Comparison of ENCODE assay signal across 29 cellular contexts in genomic region chr2:186853871-186854435, GRCh38. TPM values are rescaled to one million over a fixed set of nuclear protein-coding genes. Genes with fewer than 3 reads are reported as not detected.
DNase-seq lines count a peak whose midpoint lies in the region; ATAC-seq and TF ChIP-seq lines count a peak whose summit lies in the region.
"Had no signal": no experiment of that assay in that cellular context is flagged by ENCODE, and none has a peak within 500 bp of the region (broad histone marks: within the 10 kb centered on the region; RNA-seq: fewer than 3 reads in every experiment).

No MANE protein-coding gene starts in this region.

- peaks cover 9% of the 10 kb centered on the region for H3K9me3 Mint-ChIP-seq in mesothelial cell of epicardium
- no peaks in the 10 kb centered on the region for H3K9me3 Mint-ChIP-seq in stimulated activated naive B cell treated with anti-CD40 and anti-IgM and Interleukin-4, amounts not matched to agents 10 μg/mL and 1 μg/mL and 100 μg/mL, for 72 hours
- H3K9me3 Mint-ChIP-seq: activated CD4-positive, alpha-beta memory T cell treated with anti-CD3 and anti-CD28 coated beads, Interleukin-2, amount 10 ng/mL, durations not matched to agents 7 days and 5 days; WTC11 had no signal

- no peak overlapping the region for H3K9ac ChIP-seq in adipocyte (ENCODE audit: low read length)

- peaks cover 8% of the 10 kb centered on the region for H3K4me1 Mint-ChIP-seq in mesothelial cell of epicardium
- peaks cover 7 to 8% of the 10 kb centered on the region in 2 donors for H3K4me1 Mint-ChIP-seq in stimulated activated naive B cell treated with anti-CD40 and anti-IgM and Interleukin-4, amounts not matched to agents 10 μg/mL and 1 μg/mL and 100 μg/mL, for 72 hours

- no peak overlapping the region for H3K4me3 Mint-ChIP-seq in mesothelial cell of epicardium
- H3K4me3 Mint-ChIP-seq in stimulated activated naive B cell treated with anti-CD40 and anti-IgM and Interleukin-4, amounts not matched to agents 10 μg/mL and 1 μg/mL and 100 μg/mL, for 72 hours = no peak overlapping the region
- H3K4me3 Mint-ChIP-seq: activated CD4-positive, alpha-beta memory T cell treated with anti-CD3 and anti-CD28 coated beads, Interleukin-2, amount 10 ng/mL, durations not matched to agents 7 days and 5 days; CD4-positive, CD25-positive, alpha-beta regulatory T cell; central memory CD8-positive, alpha-beta T cell; naive thymus-derived CD8-positive, alpha-beta T cell; stimulated activated naive CD8-positive, alpha-beta T cell treated with anti-CD3 and anti-CD28 coated beads, Interleukin-15, Interleukin-2, amounts not matched to agents 100 ng/mL and 50 ng/mL, for 24 hours; WTC11 had no signal

- H3K27me3 ChIP-seq in adipocyte (replicated peaks; ENCODE audit: control insufficient read depth, insufficient read depth, low read length) = no peaks in the 10 kb centered on the region

- ATAC-seq in GM21529 (IDR thresholded peaks at IDR 0.05; ENCODE audit: unreplicated experiment) = no peak
- ATAC-seq in stimulated activated naive B cell treated with anti-CD40 and anti-IgM and Interleukin-4, amounts not matched to agents 10 μg/mL and 1 μg/mL and 100 μg/mL, for 72 hours (replicated peaks) = no peak
- ATAC-seq: GM12878; naive thymus-derived CD8-positive, alpha-beta T cell; Panc1; WTC11 had no signal

- DNase-seq in ELR (ENCODE audit: low read depth) = peak; percentile 40
- peak; percentile 59 for DNase-seq in adipocyte (ENCODE audit: low read depth)
- peak; percentile 30 for DNase-seq in fibroblast of gingiva (ENCODE audit: low read depth)
- no peak for DNase-seq in mesothelial cell of epicardium (ENCODE audit: low spot score in 2 of 2, unreplicated experiment in 2 of 2)
- no peak for DNase-seq in GOT3 (lab: John Stamatoyannopoulos, UW)
- no peak for DNase-seq in nucleus accumbens (lab: John Stamatoyannopoulos, UW)
- no peak for DNase-seq in stimulated activated naive B cell treated with anti-CD40 and anti-IgM and Interleukin-4, amounts not matched to agents 10 μg/mL and 1 μg/mL and 100 μg/mL, for 72 hours
- DNase-seq: activated CD4-positive, alpha-beta memory T cell treated with anti-CD3 and anti-CD28 coated beads, Interleukin-2, amount 10 ng/mL, durations not matched to agents 7 days and 5 days; activated T-cell treated with anti-CD3 and anti-CD28 coated beads for 4 hours; amygdala; CD4-positive, CD25-positive, alpha-beta regulatory T cell; DMS 273 treated with DMSO at 0.1 percent for 48 hours; foreskin melanocyte; H7; mesendoderm; naive thymus-derived CD8-positive, alpha-beta T cell; NCI-H1092; NCI-H2029; NCI-H446 treated with DMSO at 0.1 percent for 48 hours; stimulated activated CD4-positive, alpha-beta T cell treated with anti-CD3 and anti-CD28 coated beads, Interleukin-2, amount 100 ng/mL, for 48 hours had no signal

- no peaks in the 10 kb centered on the region for H3K36me3 ChIP-seq in adipocyte (ENCODE audit: control insufficient read depth, insufficient read depth, low read length, severe bottlenecking)

- no peak for TF ChIP-seq CTCF in mesothelial cell of epicardium (IDR thresholded peaks at IDR 0.05; ENCODE audit: unreplicated experiment)

- H3K27me3 Mint-ChIP-seq in mesothelial cell of epicardium (ENCODE audit: low read depth) = no peaks in the 10 kb centered on the region
- peaks cover 13 to 14% of the 10 kb centered on the region in 2 donors for H3K27me3 Mint-ChIP-seq in stimulated activated naive B cell treated with anti-CD40 and anti-IgM and Interleukin-4, amounts not matched to agents 10 μg/mL and 1 μg/mL and 100 μg/mL, for 72 hours

- no peaks in the 10 kb centered on the region for H3K36me3 Mint-ChIP-seq in mesothelial cell of epicardium
- H3K36me3 Mint-ChIP-seq in stimulated activated naive B cell treated with anti-CD40 and anti-IgM and Interleukin-4, amounts not matched to agents 10 μg/mL and 1 μg/mL and 100 μg/mL, for 72 hours = no peaks in the 10 kb centered on the region
- H3K36me3 Mint-ChIP-seq: CD4-positive, CD25-positive, alpha-beta regulatory T cell; naive thymus-derived CD8-positive, alpha-beta T cell; WTC11 had no signal

- H3K9me3 ChIP-seq in adipocyte (ENCODE audit: control insufficient read depth, low read length) = no peaks in the 10 kb centered on the region

- peak overlapping the region; percentile 60 for H3K27ac Mint-ChIP-seq in mesothelial cell of epicardium
- H3K27ac Mint-ChIP-seq in stimulated activated naive B cell treated with anti-CD40 and anti-IgM and Interleukin-4, amounts not matched to agents 10 μg/mL and 1 μg/mL and 100 μg/mL, for 72 hours = no peak overlapping the region
- H3K27ac Mint-ChIP-seq: activated CD4-positive, alpha-beta memory T cell treated with anti-CD3 and anti-CD28 coated beads, Interleukin-2, amount 10 ng/mL, durations not matched to agents 7 days and 5 days; CD4-positive, CD25-positive, alpha-beta regulatory T cell; naive thymus-derived CD8-positive, alpha-beta T cell; stimulated activated naive CD8-positive, alpha-beta T cell treated with anti-CD3 and anti-CD28 coated beads, Interleukin-15, Interleukin-2, amounts not matched to agents 100 ng/mL and 50 ng/mL, for 24 hours; WTC11 had no signal

- peaks cover 17% of the 10 kb centered on the region for H3K4me1 ChIP-seq in adipocyte (ENCODE audit: control insufficient read depth, insufficient read depth, low read length)

- H3K4me3 ChIP-seq in adipocyte (ENCODE audit: low read length) = no peak overlapping the region
- H3K4me3 ChIP-seq: GM12878, skin epidermis had no signal

RNA-seq across cellular contexts. Expression of gene ZSWIM2, which starts 5.0 kb away (rescaled TPM):
- total RNA-seq in mesothelial cell of epicardium = not detected in 3 replicates
- total RNA-seq: activated CD4-positive, alpha-beta memory T cell treated with anti-CD3 and anti-CD28 coated beads, Interleukin-2, amount 10 ng/mL, durations not matched to agents 7 days and 5 days; CD4-positive, CD25-positive, alpha-beta regulatory T cell; GM12878; H7; kidney epithelial cell; naive thymus-derived CD8-positive, alpha-beta T cell; T-helper 2 cell treated with Interferon-gamma antibody and Interleukin-4, amounts not matched to agents 100 ng/mL and 5 ng/mL, for 36 hours; WTC11 had no signal

Comparison
In these comparisons a context has a peak if more than half of its experiments do, and no peak if none do; other contexts are left out.
1. DNase-seq: peak in ELR (single experiment), adipocyte (single experiment) and fibroblast of gingiva (single experiment); none in mesothelial cell of epicardium (0 of 2), GOT3 (single experiment), nucleus accumbens (0 of 56) and stimulated activated naive B cell treated with anti-CD40 and anti-IgM and Interleukin-4, amounts not matched to agents 10 μg/mL and 1 μg/mL and 100 μg/mL, for 72 hours (single experiment).